ENCODE assay signal across 21 cellular contexts in the genomic region with DNA sequence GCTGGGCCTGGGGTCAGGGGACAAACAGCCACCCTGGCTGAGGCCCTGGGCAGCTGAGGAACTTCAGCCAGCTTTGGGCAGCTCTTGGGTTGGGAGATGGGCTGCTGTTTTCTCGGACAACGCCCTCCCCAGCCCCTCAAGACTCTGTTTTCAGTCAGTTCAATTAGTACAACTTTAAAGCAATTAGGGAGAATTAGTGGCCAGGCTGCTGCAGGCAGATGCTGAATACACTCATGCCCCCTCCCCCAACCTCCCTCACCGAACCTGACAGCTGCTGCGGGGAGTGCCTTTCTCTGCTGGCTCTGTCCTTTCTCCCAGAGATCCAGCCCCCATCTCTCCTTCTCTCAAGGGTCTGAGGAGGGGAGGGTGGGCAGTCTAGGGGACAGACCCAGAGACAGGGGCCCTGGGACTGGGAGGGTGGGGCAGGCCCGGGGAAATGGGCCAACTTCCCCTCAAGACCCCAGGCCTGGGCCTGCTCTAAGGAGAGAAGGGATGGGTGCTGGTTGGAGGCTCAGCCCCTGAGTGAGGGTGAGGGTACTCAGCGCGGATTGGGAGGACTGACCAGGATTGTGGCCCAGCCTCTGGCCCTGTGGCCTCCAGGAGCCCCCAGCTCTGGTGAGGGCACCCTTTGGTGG. TPM values are rescaled to one million over a fixed set of nuclear protein-coding genes. Genes with fewer than 3 reads are reported as not detected.
DNase-seq lines count a peak whose midpoint lies in the region; ATAC-seq and TF ChIP-seq lines count a peak whose summit lies in the region.
"Had no signal": no experiment of that assay in that cellular context is flagged by ENCODE, and none has a peak within 500 bp of the region (broad histone marks: within the 10 kb centered on the region; RNA-seq: fewer than 3 reads in every experiment).

No MANE protein-coding gene starts in this region.

- TF ChIP-seq CTCF in osteoblast (IDR thresholded peaks at IDR 0.05; ENCODE audit: extremely low read depth, low read depth, low read length) (no peak), CD14-positive monocyte (IDR thresholded peaks at IDR 0.05) (no peak), H9 (conservative IDR thresholded peaks at IDR 0.05) (no peak)

- H2AK5ac ChIP-seq in H9 (ENCODE audit: insufficient read length, low read length) = no peak overlapping the region

- peaks cover 7% of the 10 kb centered on the region for H3K9me3 ChIP-seq in osteoblast (ENCODE audit: low read depth, low read length)
- H3K9me3 ChIP-seq in H9 (ENCODE audit: control insufficient read depth, low read depth, low read length) = peaks cover 9% of the 10 kb centered on the region
- H3K9me3 ChIP-seq: thyroid gland had no signal

- no peak overlapping the region for H3K9ac ChIP-seq in H9 (ENCODE audit: extremely low read depth, insufficient read length, low read length)

- H3K18ac ChIP-seq in H9 (ENCODE audit: insufficient read length, low read depth, low read length) = no peak overlapping the region

- no peak for ATAC-seq in naive thymus-derived CD8-positive, alpha-beta T cell
- ATAC-seq: activated CD8-positive, alpha-beta T cell treated with anti-CD3 and anti-CD28 coated beads for 36 hours; activated naive CD4-positive, alpha-beta T cell treated with anti-CD3 and anti-CD28 coated beads, Interleukin-2, amount 50 U/mL, for 72 hours; heart left ventricle; HepG2; stimulated activated memory B cell treated with anti-CD40 and anti-IgM and Interleukin-4, amounts not matched to agents 10 μg/mL and 1 μg/mL and 100 μg/mL, for 72 hours; T-helper 17 cell had no signal

- peaks cover 4% of the 10 kb centered on the region for H4K20me1 ChIP-seq in osteoblast (ENCODE audit: insufficient read depth, low read length)
- no peaks in the 10 kb centered on the region for H4K20me1 ChIP-seq in H9 (ENCODE audit: control insufficient read depth, insufficient read depth, insufficient read length)

- no peak overlapping the region for H2BK5ac ChIP-seq in H9 (ENCODE audit: insufficient read length, low read length)

- H3K36me3 ChIP-seq in osteoblast (ENCODE audit: insufficient read depth, low read length) = no peaks in the 10 kb centered on the region
- H3K36me3 ChIP-seq: heart left ventricle, thyroid gland had no signal

- H2BK120ac ChIP-seq in H9 (ENCODE audit: low read depth, low read length, poor library complexity, severe bottlenecking) = no peak overlapping the region

- no peak overlapping the region for H3K23ac ChIP-seq in H9 (ENCODE audit: insufficient read length, low read depth, low read length)

- H2AFZ ChIP-seq in osteoblast (ENCODE audit: low read length) = no peak overlapping the region
- no peak overlapping the region for H2AFZ ChIP-seq in H9 (ENCODE audit: low read length)

- DNase-seq in NCI-H1436 (lab: John Stamatoyannopoulos, UW) (peak; percentile 67), NCI-H1436 treated with DMSO at 0.1 percent for 48 hours (lab: John Stamatoyannopoulos, UW) (no peak), ELF-1 (ENCODE audit: low read depth, low spot score) (peak; percentile 29), NCI-H82 (lab: John Stamatoyannopoulos, UW) (peak; percentile 98), osteoblast (ENCODE audit: insufficient read length, low spot score, missing footprints) (peak; percentile 69), CD14-positive monocyte (ENCODE audit: low spot score) (no peak), H9 (no peak)
- DNase-seq in naive thymus-derived CD8-positive, alpha-beta T cell = no peak
- DNase-seq: activated CD8-positive, alpha-beta T cell treated with anti-CD3 and anti-CD28 coated beads for 36 hours; activated T-cell treated with anti-CD3 and anti-CD28 coated beads, Interleukin-2, amount 50 U/mL, for 48 hours; endodermal cell; mesenchymal stem cell; nephron progenitor cell; SIG-M5; thyroid gland had no signal

- H4K5ac ChIP-seq in H9 (ENCODE audit: insufficient read length, low read depth, low read length) = no peak overlapping the region

- H4K91ac ChIP-seq in H9 (ENCODE audit: insufficient read length, low read depth, low read length) = no peak overlapping the region

- H3K4me2 ChIP-seq in osteoblast (ENCODE audit: insufficient read depth, low read length) = no peak overlapping the region
- H3K4me2 ChIP-seq in H9 (ENCODE audit: insufficient read depth, insufficient read length, low read length) = no peak overlapping the region

- peaks cover 6% of the 10 kb centered on the region for H3K27me3 ChIP-seq in osteoblast (ENCODE audit: insufficient read depth, low read length)
- H3K27me3 ChIP-seq in H9 (ENCODE audit: insufficient read depth, low read length) = no peaks in the 10 kb centered on the region
- H3K27me3 ChIP-seq: thyroid gland had no signal

- WGBS in H9 (ENCODE audit: extremely low coverage, insufficient read length, low lambda C conversion rate) = no CpG with 5 or more reads among the region's 7 CpGs

- no peaks in the 10 kb centered on the region for H3K4me1 ChIP-seq in osteoblast (ENCODE audit: insufficient read depth, low read length)
- H3K4me1 ChIP-seq in H9 (ENCODE audit: insufficient read depth, low read length) = no peaks in the 10 kb centered on the region; the same call in 1 of the 2 replicates
- H3K4me1 ChIP-seq: heart left ventricle, thyroid gland had no signal

- no peak overlapping the region for H2BK20ac ChIP-seq in H9 (ENCODE audit: low read depth, low read length, poor library complexity, severe bottlenecking)

- no peak overlapping the region for H4K8ac ChIP-seq in H9 (replicated peaks; ENCODE audit: insufficient read length, low read depth, low read length)

- H3K27ac Mint-ChIP-seq in CD14-positive monocyte (no peak overlapping the region), H9 (no peak overlapping the region)
- H3K27ac Mint-ChIP-seq in naive thymus-derived CD8-positive, alpha-beta T cell = no peak overlapping the region
- H3K27ac Mint-ChIP-seq: activated CD8-positive, alpha-beta T cell treated with anti-CD3 and anti-CD28 coated beads for 36 hours; activated naive CD4-positive, alpha-beta T cell treated with anti-CD3 and anti-CD28 coated beads, Interleukin-2, amount 50 U/mL, for 72 hours; endodermal cell; nephron progenitor cell; stimulated activated memory B cell treated with anti-CD40 and anti-IgM and Interleukin-4, amounts not matched to agents 10 μg/mL and 1 μg/mL and 100 μg/mL, for 72 hours; T-helper 17 cell had no signal

- H2BK15ac ChIP-seq in H9 (ENCODE audit: low read depth, low read length) = no peak overlapping the region

- peaks cover 19 to 34% (median 21%) of the 10 kb centered on the region in 7 donors for H3K9me3 Mint-ChIP-seq in CD14-positive monocyte
- H3K9me3 Mint-ChIP-seq in H9 = peaks cover 21 to 23% of the 10 kb centered on the region in 2 experiments
- H3K9me3 Mint-ChIP-seq in naive thymus-derived CD8-positive, alpha-beta T cell = peaks cover 0 to 16% (median 10%) of the 10 kb centered on the region in 9 donors

- no peak overlapping the region for H3K56ac ChIP-seq in H9 (ENCODE audit: insufficient read length, low read depth, low read length)

- no peak overlapping the region for H3K4me3 Mint-ChIP-seq in CD14-positive monocyte
- H3K4me3 Mint-ChIP-seq in H9 = no peak overlapping the region
- H3K4me3 Mint-ChIP-seq in naive thymus-derived CD8-positive, alpha-beta T cell = no peak overlapping the region
- H3K4me3 Mint-ChIP-seq: activated CD8-positive, alpha-beta T cell treated with anti-CD3 and anti-CD28 coated beads for 36 hours; endodermal cell; nephron progenitor cell; stimulated activated memory B cell treated with anti-CD40 and anti-IgM and Interleukin-4, amounts not matched to agents 10 μg/mL and 1 μg/mL and 100 μg/mL, for 72 hours; T-helper 17 cell had no signal

- H3T11ph ChIP-seq in H9 (ENCODE audit: low read length) = no peak overlapping the region

- intact Hi-C loops in CD14-positive monocyte (cut with micrococcal nuclease) = no loop called here

- H2BK12ac ChIP-seq in H9 (ENCODE audit: insufficient read length, low read depth, low read length) = no peak overlapping the region

- no peak overlapping the region for H3K4me3 ChIP-seq in osteoblast (ENCODE audit: insufficient read depth, low read length)
- H3K4me3 ChIP-seq: heart left ventricle, thyroid gland had no signal

- H3K27ac ChIP-seq in osteoblast (ENCODE audit: low read depth, low read length) (no peak overlapping the region), H9 (ENCODE audit: insufficient read length, low read depth, low read length) (no peak overlapping the region)
- H3K27ac ChIP-seq: heart left ventricle, thyroid gland had no signal

- no peak overlapping the region for H3K4ac ChIP-seq in H9 (ENCODE audit: low read depth, low read length)

- H3K14ac ChIP-seq in H9 (ENCODE audit: insufficient read depth, low read length) = no peak overlapping the region

- H3K36me3 Mint-ChIP-seq in CD14-positive monocyte (no peaks in the 10 kb centered on the region), H9 (ENCODE audit: insufficient read depth in 1 of 3, low read depth in 3 of 3) (peaks cover 12 to 18% (median 12%) of the 10 kb centered on the region in 3 experiments)
- peaks cover 0 to 12% (median 4%) of the 10 kb centered on the region in 3 donors for H3K36me3 Mint-ChIP-seq in naive thymus-derived CD8-positive, alpha-beta T cell

- H3K4me1 Mint-ChIP-seq in CD14-positive monocyte = no peaks in the 10 kb centered on the region
- peaks cover 23 to 29% of the 10 kb centered on the region in 2 experiments for H3K4me1 Mint-ChIP-seq in H9
- H3K4me1 Mint-ChIP-seq in naive thymus-derived CD8-positive, alpha-beta T cell = peaks cover 0 to 1% (median 0%) of the 10 kb centered on the region in 4 donors
- H3K4me1 Mint-ChIP-seq: endodermal cell; stimulated activated memory B cell treated with anti-CD40 and anti-IgM and Interleukin-4, amounts not matched to agents 10 μg/mL and 1 μg/mL and 100 μg/mL, for 72 hours had no signal

- no peaks in the 10 kb centered on the region for H3K23me2 ChIP-seq in H9 (ENCODE audit: insufficient read length, low read depth, low read length, poor library complexity, severe bottlenecking)

- no peaks in the 10 kb centered on the region for H3K79me2 ChIP-seq in osteoblast (ENCODE audit: insufficient read depth, low read length)
- H3K79me2 ChIP-seq in H9 (ENCODE audit: insufficient read depth, low read length) = no peaks in the 10 kb centered on the region

- POLR2A ChIA-PET in naive thymus-derived CD8-positive, alpha-beta T cell (lab: Charles Lee) = no interaction called here

- H3K79me1 ChIP-seq in H9 (ENCODE audit: insufficient read depth, low read depth, low read length, poor library complexity, severe bottlenecking) = no peaks in the 10 kb centered on the region

- H3K27me3 Mint-ChIP-seq in CD14-positive monocyte (ENCODE audit: low read depth in 3 of 3) (peaks cover 5 to 8% (median 7%) of the 10 kb centered on the region in 3 donors), H9 (ENCODE audit: low read depth) (peaks cover 11% of the 10 kb centered on the region)
- H3K27me3 Mint-ChIP-seq in naive thymus-derived CD8-positive, alpha-beta T cell = peaks cover 0 to 18% (median 5%) of the 10 kb centered on the region in 5 donors
- H3K27me3 Mint-ChIP-seq: activated CD8-positive, alpha-beta T cell treated with anti-CD3 and anti-CD28 coated beads for 36 hours had no signal

RNA-seq across cellular contexts. Expression of gene MYT1, which starts 17.8 kb away (rescaled TPM):
- total RNA-seq in osteoblast (not detected in 2 replicates), H9 (2021) (0.68 and 0.79 TPM in 2 replicates)
- not detected for polyA plus RNA-seq in CD14-positive monocyte
- total RNA-seq in naive thymus-derived CD8-positive, alpha-beta T cell = not detected
- polyA plus RNA-seq in naive thymus-derived CD8-positive, alpha-beta T cell = not detected
- total RNA-seq: A673; activated CD8-positive, alpha-beta T cell treated with anti-CD3 and anti-CD28 coated beads for 36 hours; T-helper 17 cell had no signal

RNA-seq across cellular contexts. Expression of gene NPBWR2, which starts 39.1 kb away (rescaled TPM):
- total RNA-seq in osteoblast = not detected in 2 replicates
- not detected for polyA plus RNA-seq in CD14-positive monocyte
- total RNA-seq in H9 (2021) = not detected in 2 replicates
- total RNA-seq in naive thymus-derived CD8-positive, alpha-beta T cell = not detected
- not detected for polyA plus RNA-seq in naive thymus-derived CD8-positive, alpha-beta T cell
- total RNA-seq: A673; activated CD8-positive, alpha-beta T cell treated with anti-CD3 and anti-CD28 coated beads for 36 hours; activated naive CD4-positive, alpha-beta T cell treated with anti-CD3 and anti-CD28 coated beads, Interleukin-2, amount 50 U/mL, for 72 hours; endodermal cell; heart left ventricle; HepG2; T-helper 17 cell; thyroid gland had no signal
- polyA plus RNA-seq: heart left ventricle, HepG2 had no signal

Comparison
In these comparisons a context has a peak if more than half of its experiments do, and no peak if none do; other contexts are left out.
1. DNase-seq: peak in NCI-H1436 (single experiment), ELF-1 (single experiment), NCI-H82 (single experiment) and osteoblast (single experiment); none in NCI-H1436 treated with DMSO at 0.1 percent for 48 hours (single experiment), CD14-positive monocyte (single experiment), H9 (single experiment) and naive thymus-derived CD8-positive, alpha-beta T cell (0 of 10).